Comparison of ENCODE assay signal across 1 cellular context in genomic region chr5:95631265-95631957, GRCh38.
TF ChIP-seq lines count a peak whose summit lies in the region.

No MANE protein-coding gene starts in this region.

TF ChIP-seq in GM12878, 131 proteins besides CTCF, POLR2A, EP300 and RAD21:
- no peak for TF ChIP-seq CUX1 (IDR thresholded peaks at IDR 0.05; ENCODE audit: insufficient replicate concordance, low read depth, low read length)
- no peak for TF ChIP-seq RFX5 (IDR thresholded peaks at IDR 0.05; ENCODE audit: low read depth, low read length)
- no peak for TF ChIP-seq JUNB (IDR thresholded peaks at IDR 0.05)
- no peak for TF ChIP-seq BMI1 (IDR thresholded peaks at IDR 0.05; ENCODE audit: borderline replicate concordance)
